ENCODE assay signal across 1 cellular context in the genomic region with DNA sequence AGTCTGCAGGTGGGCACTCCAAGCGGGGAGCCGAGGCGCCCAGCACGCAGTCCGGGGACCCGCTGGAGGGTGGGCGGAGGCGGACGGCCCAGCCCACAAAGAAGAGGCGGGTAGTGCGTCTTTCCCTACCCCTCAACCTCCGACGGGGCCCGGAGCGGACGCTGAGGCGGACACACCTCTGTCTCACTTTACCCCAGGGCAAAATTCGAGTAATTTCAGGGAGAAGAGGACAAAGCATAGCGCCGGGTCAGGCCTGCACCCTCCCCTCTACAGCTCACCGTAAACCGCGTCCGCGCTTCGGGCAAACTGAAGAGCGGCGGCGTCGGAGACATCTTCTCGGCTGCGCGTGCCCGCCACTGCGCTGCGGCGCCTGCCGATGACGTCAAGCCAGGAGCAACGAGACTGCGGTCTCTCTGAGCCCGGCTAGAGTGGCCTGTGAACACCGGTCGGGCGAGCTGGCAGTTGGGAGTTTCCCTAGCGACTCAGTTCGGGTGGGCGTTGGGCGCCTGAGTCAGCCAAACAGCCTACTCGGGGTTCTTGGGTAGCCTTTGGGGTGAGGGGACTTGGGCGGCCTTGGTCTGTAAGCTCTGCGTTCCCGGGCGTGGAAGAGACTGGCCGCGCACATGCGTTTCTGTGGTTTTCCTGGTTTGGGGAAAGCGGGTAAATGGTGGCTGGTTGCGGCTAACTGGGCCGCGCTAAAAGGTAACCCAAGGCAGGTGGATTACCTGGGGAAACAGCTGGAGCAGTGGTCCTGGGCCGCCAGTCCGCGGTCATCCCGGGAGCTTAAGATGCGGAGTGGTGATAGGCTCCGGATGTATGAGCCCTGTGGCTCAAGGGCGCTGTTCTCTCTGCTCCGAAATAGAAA.
TF ChIP-seq lines count a peak whose summit lies in the region.

A gene with protein sequence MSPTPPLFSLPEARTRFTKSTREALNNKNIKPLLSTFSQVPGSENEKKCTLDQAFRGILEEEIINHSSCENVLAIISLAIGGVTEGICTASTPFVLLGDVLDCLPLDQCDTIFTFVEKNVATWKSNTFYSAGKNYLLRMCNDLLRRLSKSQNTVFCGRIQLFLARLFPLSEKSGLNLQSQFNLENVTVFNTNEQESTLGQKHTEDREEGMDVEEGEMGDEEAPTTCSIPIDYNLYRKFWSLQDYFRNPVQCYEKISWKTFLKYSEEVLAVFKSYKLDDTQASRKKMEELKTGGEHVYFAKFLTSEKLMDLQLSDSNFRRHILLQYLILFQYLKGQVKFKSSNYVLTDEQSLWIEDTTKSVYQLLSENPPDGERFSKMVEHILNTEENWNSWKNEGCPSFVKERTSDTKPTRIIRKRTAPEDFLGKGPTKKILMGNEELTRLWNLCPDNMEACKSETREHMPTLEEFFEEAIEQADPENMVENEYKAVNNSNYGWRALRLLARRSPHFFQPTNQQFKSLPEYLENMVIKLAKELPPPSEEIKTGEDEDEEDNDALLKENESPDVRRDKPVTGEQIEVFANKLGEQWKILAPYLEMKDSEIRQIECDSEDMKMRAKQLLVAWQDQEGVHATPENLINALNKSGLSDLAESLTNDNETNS (minus strand): TSS at position 360 of the 865 bp plus-strand sequence. CDS start 28 bp downstream, at position 332.

TF ChIP-seq in K562, 482 proteins besides CTCF, POLR2A, EP300 and RAD21 (continued from another document):
- TF ChIP-seq, protein P1, sequence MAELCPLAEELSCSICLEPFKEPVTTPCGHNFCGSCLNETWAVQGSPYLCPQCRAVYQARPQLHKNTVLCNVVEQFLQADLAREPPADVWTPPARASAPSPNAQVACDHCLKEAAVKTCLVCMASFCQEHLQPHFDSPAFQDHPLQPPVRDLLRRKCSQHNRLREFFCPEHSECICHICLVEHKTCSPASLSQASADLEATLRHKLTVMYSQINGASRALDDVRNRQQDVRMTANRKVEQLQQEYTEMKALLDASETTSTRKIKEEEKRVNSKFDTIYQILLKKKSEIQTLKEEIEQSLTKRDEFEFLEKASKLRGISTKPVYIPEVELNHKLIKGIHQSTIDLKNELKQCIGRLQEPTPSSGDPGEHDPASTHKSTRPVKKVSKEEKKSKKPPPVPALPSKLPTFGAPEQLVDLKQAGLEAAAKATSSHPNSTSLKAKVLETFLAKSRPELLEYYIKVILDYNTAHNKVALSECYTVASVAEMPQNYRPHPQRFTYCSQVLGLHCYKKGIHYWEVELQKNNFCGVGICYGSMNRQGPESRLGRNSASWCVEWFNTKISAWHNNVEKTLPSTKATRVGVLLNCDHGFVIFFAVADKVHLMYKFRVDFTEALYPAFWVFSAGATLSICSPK (IDR thresholded peaks at IDR 0.05; ENCODE audit: borderline replicate concordance) = no peak
- TF ChIP-seq CHCHD3 (CRISPR knock-in tag; IDR thresholded peaks at IDR 0.05) (no peak), NFATC3 (IDR thresholded peaks at IDR 0.05) (no peak)
- TF ChIP-seq, protein P2, sequence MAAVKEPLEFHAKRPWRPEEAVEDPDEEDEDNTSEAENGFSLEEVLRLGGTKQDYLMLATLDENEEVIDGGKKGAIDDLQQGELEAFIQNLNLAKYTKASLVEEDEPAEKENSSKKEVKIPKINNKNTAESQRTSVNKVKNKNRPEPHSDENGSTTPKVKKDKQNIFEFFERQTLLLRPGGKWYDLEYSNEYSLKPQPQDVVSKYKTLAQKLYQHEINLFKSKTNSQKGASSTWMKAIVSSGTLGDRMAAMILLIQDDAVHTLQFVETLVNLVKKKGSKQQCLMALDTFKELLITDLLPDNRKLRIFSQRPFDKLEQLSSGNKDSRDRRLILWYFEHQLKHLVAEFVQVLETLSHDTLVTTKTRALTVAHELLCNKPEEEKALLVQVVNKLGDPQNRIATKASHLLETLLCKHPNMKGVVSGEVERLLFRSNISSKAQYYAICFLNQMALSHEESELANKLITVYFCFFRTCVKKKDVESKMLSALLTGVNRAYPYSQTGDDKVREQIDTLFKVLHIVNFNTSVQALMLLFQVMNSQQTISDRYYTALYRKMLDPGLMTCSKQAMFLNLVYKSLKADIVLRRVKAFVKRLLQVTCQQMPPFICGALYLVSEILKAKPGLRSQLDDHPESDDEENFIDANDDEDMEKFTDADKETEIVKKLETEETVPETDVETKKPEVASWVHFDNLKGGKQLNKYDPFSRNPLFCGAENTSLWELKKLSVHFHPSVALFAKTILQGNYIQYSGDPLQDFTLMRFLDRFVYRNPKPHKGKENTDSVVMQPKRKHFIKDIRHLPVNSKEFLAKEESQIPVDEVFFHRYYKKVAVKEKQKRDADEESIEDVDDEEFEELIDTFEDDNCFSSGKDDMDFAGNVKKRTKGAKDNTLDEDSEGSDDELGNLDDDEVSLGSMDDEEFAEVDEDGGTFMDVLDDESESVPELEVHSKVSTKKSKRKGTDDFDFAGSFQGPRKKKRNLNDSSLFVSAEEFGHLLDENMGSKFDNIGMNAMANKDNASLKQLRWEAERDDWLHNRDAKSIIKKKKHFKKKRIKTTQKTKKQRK (IDR thresholded peaks at IDR 0.05; ENCODE audit: borderline replicate concordance, low read depth, low read length) = no peak
